Comparison of ENCODE assay signal across 8 cellular contexts in the genomic region with DNA sequence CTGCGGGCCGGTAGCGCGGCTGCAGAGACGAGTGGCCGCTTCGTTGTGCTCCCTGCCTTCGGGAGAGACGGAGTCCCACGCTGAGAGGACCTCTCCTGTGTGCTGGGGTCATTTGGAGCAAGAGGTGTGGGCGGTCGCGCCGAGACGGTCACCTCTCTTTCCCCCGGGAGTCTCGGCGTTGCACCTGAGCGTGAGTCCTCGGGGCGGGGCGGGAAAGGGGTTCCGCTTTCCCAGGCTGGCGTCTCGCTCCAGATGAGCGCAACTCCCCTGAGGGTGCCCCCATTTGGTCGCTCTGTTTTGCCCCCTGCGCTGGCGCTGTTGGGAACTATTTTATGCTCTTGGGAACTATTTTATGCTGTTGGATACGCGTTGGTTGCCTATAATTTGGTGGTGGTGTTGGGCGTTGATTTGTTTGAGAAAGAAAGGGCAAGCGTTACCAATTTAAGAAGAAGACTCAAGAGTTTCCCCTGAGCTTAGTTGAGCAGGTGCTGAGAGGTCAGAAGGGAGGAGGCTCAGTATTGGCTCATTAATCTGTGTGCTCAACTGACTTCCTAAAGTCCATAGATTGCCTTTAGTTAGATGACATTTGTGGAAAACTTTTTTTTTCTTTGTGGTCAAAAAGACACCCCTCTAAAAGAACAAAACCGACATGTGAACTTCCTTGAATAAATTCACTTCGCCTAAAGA. TPM values are rescaled to one million over a fixed set of nuclear protein-coding genes. Genes with fewer than 3 reads are reported as not detected.
A peak's percentile ranks its signal among the peaks of the same experiment; 100 is the strongest.
DNase-seq lines count a peak whose midpoint lies in the region; ATAC-seq and TF ChIP-seq lines count a peak whose summit lies in the region.

No MANE protein-coding gene starts in this region.

- peak overlapping the region; percentile 82 to 100 for H3K4me3 ChIP-seq in esophagus (ENCODE audit: low read depth in 1 of 2, low read length in 2 of 2)
- H3K4me3 ChIP-seq in tibial nerve: peak overlapping the region; percentile 80 to 93 (median 90)

- WGBS in esophagus, 2 donors: 2 to 3% methylated on average over 29 to 35 of the region's 35 CpGs
- WGBS in tibial nerve, 2 donors: 2% methylated on average over 32 to 35 of the region's 35 CpGs

- H3K27ac ChIP-seq in esophagus (ENCODE audit: low read depth in 2 of 2, low read length in 1 of 2): peak overlapping the region; percentile 93 to 97
- peak overlapping the region; percentile 93 to 95 (median 94) for H3K27ac ChIP-seq in tibial nerve

- H3K27ac Mint-ChIP-seq in natural killer cell: peak overlapping the region; percentile 80 to 90

- H3K27me3 ChIP-seq in esophagus (ENCODE audit: control insufficient read depth in 1 of 2, insufficient read depth in 2 of 2, low read length in 2 of 2): no peaks in the 10 kb centered on the region
- H3K27me3 ChIP-seq in tibial nerve: no peaks in the 10 kb centered on the region

- no peak for TF ChIP-seq POLR2A in tibial nerve (IDR thresholded peaks at IDR 0.05)

- peak overlapping the region; percentile 89 for H3K4me3 Mint-ChIP-seq in natural killer cell

- TF ChIP-seq CTCF in natural killer cell (IDR thresholded peaks at IDR 0.05) (no peak), tibial nerve (IDR thresholded peaks at IDR 0.05) (no peak)

- ATAC-seq in HG02943 (IDR thresholded peaks at IDR 0.05; ENCODE audit: low read depth, unreplicated experiment) (peak; percentile 37), natural killer cell (peak; percentile 3 to 8 (median 4))

- intact Hi-C loops in natural killer cell (cut with micrococcal nuclease): loop anchor here (2.0 kb wide), 1 partner anchor 237 kb away; no protein-coding TSS in a partner anchor

- H3K9me3 ChIP-seq in esophagus (ENCODE audit: control insufficient read depth in 2 of 2, insufficient read depth in 1 of 2, low read depth in 1 of 2, low read length in 1 of 2): no peaks in the 10 kb centered on the region
- H3K9me3 ChIP-seq in tibial nerve: no peaks in the 10 kb centered on the region

- H3K36me3 Mint-ChIP-seq in natural killer cell: no peaks in the 10 kb centered on the region

- peak; percentile 31 to 54 for DNase-seq in NCI-H524 (lab: John Stamatoyannopoulos, UW)
- DNase-seq in NCI-H524 treated with DMSO at 0.1 percent for 48 hours (lab: John Stamatoyannopoulos, UW): no peak
- peak; percentile 59 for DNase-seq in NCI-H345 (lab: John Stamatoyannopoulos, UW)
- DNase-seq in activated CD8-positive, alpha-beta memory T cell treated with anti-CD3 and anti-CD28 coated beads, Interleukin-2, amount 50 U/mL, for 4 hours: peak; percentile 43
- DNase-seq in natural killer cell: no peak
- peak; percentile 15 to 18 for DNase-seq in tibial nerve (ENCODE audit: low spot score in 2 of 2)

- TF ChIP-seq EP300 in tibial nerve (IDR thresholded peaks at IDR 0.05): no peak

- H3K4me1 ChIP-seq in esophagus (ENCODE audit: control insufficient read depth in 2 of 2, insufficient read depth in 2 of 2, low read length in 1 of 2) (peaks cover 0 to 6% of the 10 kb centered on the region in 2 donors), tibial nerve (peaks cover 0 to 31% (median 0%) of the 10 kb centered on the region in 4 donors)

- H3K36me3 ChIP-seq in esophagus (ENCODE audit: control insufficient read depth in 2 of 2, insufficient read depth in 2 of 2, low read length in 1 of 2) (no peaks in the 10 kb centered on the region), tibial nerve (peaks cover 0 to 4% (median 0%) of the 10 kb centered on the region in 3 donors)

- H3K4me1 Mint-ChIP-seq in natural killer cell: peaks cover 8 to 15% of the 10 kb centered on the region in 2 donors

- H3K27me3 Mint-ChIP-seq in natural killer cell (ENCODE audit: low read depth in 2 of 2): no peaks in the 10 kb centered on the region

- H3K9me3 Mint-ChIP-seq in natural killer cell: no peaks in the 10 kb centered on the region

RNA-seq across cellular contexts. Expression of gene LRRC8B, which starts 0.7 kb away (rescaled TPM):
- 1 to 10 TPM; 1.9 to 3.0 TPM for polyA plus RNA-seq in esophagus
- 1 to 10 TPM; 1.7 to 2.9 (median 2.9) TPM for total RNA-seq in natural killer cell
- 10 to 100 TPM; 27.1 to 48.0 (median 35.1) TPM for total RNA-seq in tibial nerve

Comparison
In these comparisons a context has a peak if more than half of its experiments do, and no peak if none do; other contexts are left out.
1. DNase-seq: peak in NCI-H524 (2 of 2), NCI-H345 (single experiment), activated CD8-positive, alpha-beta memory T cell treated with anti-CD3 and anti-CD28 coated beads, Interleukin-2, amount 50 U/mL, for 4 hours (single experiment) and tibial nerve (2 of 2); none in NCI-H524 treated with DMSO at 0.1 percent for 48 hours (single experiment) and natural killer cell (single experiment).
2. RNA of gene LRRC8B, which starts 0.7 kb away (total RNA-seq): 27.1 to 48.0 TPM in tibial nerve; 1.7 to 2.9 TPM in natural killer cell; every median in the first group is over 4 times any median in the second.